ENCODE assay signal across 11 cellular contexts in genomic region chr7:38580485-38580884, GRCh38.
"Had no signal": no experiment of that assay in that cellular context is flagged by ENCODE, and none has a peak within 500 bp of the region (broad histone marks: within the 10 kb centered on the region; RNA-seq: fewer than 3 reads in every experiment).

No MANE protein-coding gene starts in this region.

- H3K36me3 ChIP-seq: HAP-1 had no signal

- H3K9ac ChIP-seq: GM23248 had no signal

- ATAC-seq: GM23338, HCT116 had no signal

- H3K4me2 ChIP-seq: GM23338 had no signal

- H2AFZ ChIP-seq: GM23248, GM23338 had no signal

- H3K27ac ChIP-seq: GM23248 had no signal

- FAIRE-seq: H1, H54 had no signal

- H3K4me1 ChIP-seq: HAP-1 had no signal

- DNase-seq: GM23248, GOT3, H7, H9, HCEC 1CT, HFFc6 had no signal

- H3K4me3 ChIP-seq: GM23248, GM23338, HAP-1 had no signal

- H3K9me3 ChIP-seq: HAP-1 had no signal
